1 cellular context compared by ENCODE assay signal in the genomic region with DNA sequence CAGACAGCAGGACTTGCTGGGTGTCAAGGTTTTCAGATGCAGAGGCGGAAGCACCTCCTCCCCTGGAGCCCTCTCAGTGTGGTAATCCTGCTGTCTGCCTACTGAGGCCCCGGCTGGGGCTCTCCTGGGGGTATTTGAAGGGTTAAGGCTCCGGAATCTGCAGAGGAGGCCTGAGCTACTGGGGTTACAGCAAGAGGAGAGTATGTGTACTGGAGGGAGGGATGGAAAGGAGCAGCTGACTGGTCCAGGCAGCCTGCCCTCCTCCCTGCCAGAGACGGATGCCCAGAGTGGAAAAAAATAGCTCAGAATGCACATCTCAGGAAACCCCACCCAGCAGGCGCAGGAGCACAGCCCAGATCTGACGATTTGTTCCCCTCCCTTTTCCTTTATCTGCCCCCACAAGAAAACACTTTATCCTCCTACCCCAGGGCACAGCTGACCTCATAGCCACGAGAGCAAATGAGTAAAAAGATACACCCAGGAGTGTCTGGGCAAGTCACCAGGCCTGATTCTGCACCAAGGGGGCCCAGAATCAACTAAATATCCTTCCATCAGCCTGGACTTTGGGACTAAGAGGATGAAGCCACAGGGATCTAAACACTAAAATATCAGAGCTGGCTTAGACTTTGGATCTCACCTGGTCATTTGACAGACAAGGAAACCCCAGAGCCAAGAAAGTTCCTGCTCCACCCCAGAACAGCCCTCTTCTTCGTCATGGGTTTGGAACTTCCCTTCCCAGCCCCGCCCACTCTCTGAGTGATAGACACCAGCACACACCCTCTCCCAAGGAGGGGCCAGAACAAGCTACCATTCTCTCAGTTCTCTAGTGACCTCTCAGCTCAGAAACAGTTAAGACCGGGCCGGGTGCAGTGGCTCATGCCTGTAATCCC.
A peak's percentile ranks its signal among the peaks of the same experiment; 100 is the strongest.
TF ChIP-seq lines count a peak whose summit lies in the region.

No MANE protein-coding gene starts in this region.

TF ChIP-seq in K562, 482 proteins besides CTCF, POLR2A, EP300 and RAD21 (continued from another document):
- TF ChIP-seq MYBL2 (IDR thresholded peaks at IDR 0.05; ENCODE audit: low read depth) (no peak), MYBL2 (CRISPR knock-in tag; IDR thresholded peaks at IDR 0.05; ENCODE audit: borderline replicate concordance) (no peak), ZNF384 (IDR thresholded peaks at IDR 0.05; ENCODE audit: low read depth, low read length) (no peak), XRCC4 (IDR thresholded peaks at IDR 0.05; ENCODE audit: extremely low read depth, insufficient read depth, insufficient read length) (no peak), NFATC3 (IDR thresholded peaks at IDR 0.05) (no peak), CREM (IDR thresholded peaks at IDR 0.05; ENCODE audit: low read depth) (peak; percentile 72), SNIP1 (IDR thresholded peaks at IDR 0.05; ENCODE audit: low read depth) (no peak), FOXJ2 (tag; IDR thresholded peaks at IDR 0.05) (peak; percentile 21; the same call in 1 of the 2 replicates), SPI1 (IDR thresholded peaks at IDR 0.05; ENCODE audit: borderline replicate concordance, low read depth, low read length) (peak; percentile 65; the same call in 1 of the 2 replicates)
- TF ChIP-seq, protein P1, sequence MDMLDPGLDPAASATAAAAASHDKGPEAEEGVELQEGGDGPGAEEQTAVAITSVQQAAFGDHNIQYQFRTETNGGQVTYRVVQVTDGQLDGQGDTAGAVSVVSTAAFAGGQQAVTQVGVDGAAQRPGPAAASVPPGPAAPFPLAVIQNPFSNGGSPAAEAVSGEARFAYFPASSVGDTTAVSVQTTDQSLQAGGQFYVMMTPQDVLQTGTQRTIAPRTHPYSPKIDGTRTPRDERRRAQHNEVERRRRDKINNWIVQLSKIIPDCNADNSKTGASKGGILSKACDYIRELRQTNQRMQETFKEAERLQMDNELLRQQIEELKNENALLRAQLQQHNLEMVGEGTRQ (CRISPR knock-in tag; IDR thresholded peaks at IDR 0.05) = no peak
- TF ChIP-seq, protein P2, sequence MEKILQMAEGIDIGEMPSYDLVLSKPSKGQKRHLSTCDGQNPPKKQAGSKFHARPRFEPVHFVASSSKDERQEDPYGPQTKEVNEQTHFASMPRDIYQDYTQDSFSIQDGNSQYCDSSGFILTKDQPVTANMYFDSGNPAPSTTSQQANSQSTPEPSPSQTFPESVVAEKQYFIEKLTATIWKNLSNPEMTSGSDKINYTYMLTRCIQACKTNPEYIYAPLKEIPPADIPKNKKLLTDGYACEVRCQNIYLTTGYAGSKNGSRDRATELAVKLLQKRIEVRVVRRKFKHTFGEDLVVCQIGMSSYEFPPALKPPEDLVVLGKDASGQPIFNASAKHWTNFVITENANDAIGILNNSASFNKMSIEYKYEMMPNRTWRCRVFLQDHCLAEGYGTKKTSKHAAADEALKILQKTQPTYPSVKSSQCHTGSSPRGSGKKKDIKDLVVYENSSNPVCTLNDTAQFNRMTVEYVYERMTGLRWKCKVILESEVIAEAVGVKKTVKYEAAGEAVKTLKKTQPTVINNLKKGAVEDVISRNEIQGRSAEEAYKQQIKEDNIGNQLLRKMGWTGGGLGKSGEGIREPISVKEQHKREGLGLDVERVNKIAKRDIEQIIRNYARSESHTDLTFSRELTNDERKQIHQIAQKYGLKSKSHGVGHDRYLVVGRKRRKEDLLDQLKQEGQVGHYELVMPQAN (IDR thresholded peaks at IDR 0.05; ENCODE audit: borderline replicate concordance) = no peak
- TF ChIP-seq, protein P3, sequence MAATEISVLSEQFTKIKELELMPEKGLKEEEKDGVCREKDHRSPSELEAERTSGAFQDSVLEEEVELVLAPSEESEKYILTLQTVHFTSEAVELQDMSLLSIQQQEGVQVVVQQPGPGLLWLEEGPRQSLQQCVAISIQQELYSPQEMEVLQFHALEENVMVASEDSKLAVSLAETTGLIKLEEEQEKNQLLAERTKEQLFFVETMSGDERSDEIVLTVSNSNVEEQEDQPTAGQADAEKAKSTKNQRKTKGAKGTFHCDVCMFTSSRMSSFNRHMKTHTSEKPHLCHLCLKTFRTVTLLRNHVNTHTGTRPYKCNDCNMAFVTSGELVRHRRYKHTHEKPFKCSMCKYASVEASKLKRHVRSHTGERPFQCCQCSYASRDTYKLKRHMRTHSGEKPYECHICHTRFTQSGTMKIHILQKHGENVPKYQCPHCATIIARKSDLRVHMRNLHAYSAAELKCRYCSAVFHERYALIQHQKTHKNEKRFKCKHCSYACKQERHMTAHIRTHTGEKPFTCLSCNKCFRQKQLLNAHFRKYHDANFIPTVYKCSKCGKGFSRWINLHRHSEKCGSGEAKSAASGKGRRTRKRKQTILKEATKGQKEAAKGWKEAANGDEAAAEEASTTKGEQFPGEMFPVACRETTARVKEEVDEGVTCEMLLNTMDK (IDR thresholded peaks at IDR 0.05; ENCODE audit: borderline replicate concordance, insufficient read depth, low read depth, low read length, poor library complexity, severe bottlenecking) = no peak
- TF ChIP-seq, protein P4, sequence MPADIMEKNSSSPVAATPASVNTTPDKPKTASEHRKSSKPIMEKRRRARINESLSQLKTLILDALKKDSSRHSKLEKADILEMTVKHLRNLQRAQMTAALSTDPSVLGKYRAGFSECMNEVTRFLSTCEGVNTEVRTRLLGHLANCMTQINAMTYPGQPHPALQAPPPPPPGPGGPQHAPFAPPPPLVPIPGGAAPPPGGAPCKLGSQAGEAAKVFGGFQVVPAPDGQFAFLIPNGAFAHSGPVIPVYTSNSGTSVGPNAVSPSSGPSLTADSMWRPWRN (IDR thresholded peaks at IDR 0.05; ENCODE audit: low read depth) = no peak
- TF ChIP-seq, protein P5, sequence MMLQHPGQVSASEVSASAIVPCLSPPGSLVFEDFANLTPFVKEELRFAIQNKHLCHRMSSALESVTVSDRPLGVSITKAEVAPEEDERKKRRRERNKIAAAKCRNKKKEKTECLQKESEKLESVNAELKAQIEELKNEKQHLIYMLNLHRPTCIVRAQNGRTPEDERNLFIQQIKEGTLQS (IDR thresholded peaks at IDR 0.05) = peak; percentile 74
- TF ChIP-seq, protein P5 (CRISPR knock-in tag; conservative IDR thresholded peaks at IDR 0.05) = no peak
TF ChIP-seq in K562: peak in this region for 51.
